ENCODE assay signal across 21 cellular contexts in genomic region chr7:14483663-14484062, GRCh38.
"Had no signal": no experiment of that assay in that cellular context is flagged by ENCODE, and none has a peak within 500 bp of the region (broad histone marks: within the 10 kb centered on the region; RNA-seq: fewer than 3 reads in every experiment).

No MANE protein-coding gene starts in this region.

- H3K9me3 Mint-ChIP-seq: activated CD4-positive, alpha-beta T cell treated with anti-CD3 and anti-CD28 coated beads, Interleukin-2, amount 10 ng/mL, durations not matched to agents 24 days and 14 days; activated CD8-positive, alpha-beta T cell treated with anti-CD3 and anti-CD28 coated beads for 36 hours; activated naive CD8-positive, alpha-beta T cell treated with anti-CD3 and anti-CD28 coated beads, Interleukin-2, amount 10 ng/mL, durations not matched to agents 7 days and 5 days; activated T-helper 17 cell treated with anti-CD3 and anti-CD28 coated beads, Interleukin-2, amount 50 U/mL, for 72 hours; nephron progenitor cell had no signal

- H3K36me3 Mint-ChIP-seq: activated naive CD8-positive, alpha-beta T cell treated with anti-CD3 and anti-CD28 coated beads, Interleukin-2, amount 10 ng/mL, durations not matched to agents 7 days and 5 days had no signal

- DNase-seq: activated CD4-positive, alpha-beta T cell treated with anti-CD3 and anti-CD28 coated beads, Interleukin-2, amount 10 ng/mL, durations not matched to agents 24 days and 14 days; activated CD8-positive, alpha-beta T cell treated with anti-CD3 and anti-CD28 coated beads for 36 hours; activated naive CD4-positive, alpha-beta T cell; activated naive CD8-positive, alpha-beta T cell treated with anti-CD3 and anti-CD28 coated beads, Interleukin-2, amount 10 ng/mL, durations not matched to agents 7 days and 5 days; activated T-cell treated with anti-CD3 and anti-CD28 coated beads, Interleukin-2, amount 50 U/mL, for 1 hour; amygdala; body of pancreas; caudate nucleus; colonic mucosa; left colon; midbrain; nephron progenitor cell; nucleus accumbens; spleen; stimulated activated naive CD4-positive, alpha-beta T cell; T1000; thyroid gland had no signal

- H3K4me1 Mint-ChIP-seq: activated CD4-positive, alpha-beta T cell treated with anti-CD3 and anti-CD28 coated beads, Interleukin-2, amount 10 ng/mL, durations not matched to agents 24 days and 14 days; activated naive CD8-positive, alpha-beta T cell treated with anti-CD3 and anti-CD28 coated beads, Interleukin-2, amount 10 ng/mL, durations not matched to agents 7 days and 5 days; activated T-helper 17 cell treated with anti-CD3 and anti-CD28 coated beads, Interleukin-2, amount 50 U/mL, for 72 hours; nephron progenitor cell had no signal

- ATAC-seq: activated CD8-positive, alpha-beta T cell treated with anti-CD3 and anti-CD28 coated beads for 36 hours; activated T-helper 17 cell treated with anti-CD3 and anti-CD28 coated beads, Interleukin-2, amount 50 U/mL, for 72 hours; body of pancreas; esophagus mucosa; left colon had no signal

- H3K27me3 Mint-ChIP-seq: activated CD4-positive, alpha-beta T cell treated with anti-CD3 and anti-CD28 coated beads, Interleukin-2, amount 10 ng/mL, durations not matched to agents 24 days and 14 days; activated CD8-positive, alpha-beta T cell treated with anti-CD3 and anti-CD28 coated beads for 36 hours; activated naive CD8-positive, alpha-beta T cell treated with anti-CD3 and anti-CD28 coated beads, Interleukin-2, amount 10 ng/mL, durations not matched to agents 7 days and 5 days had no signal

- H3K27ac ChIP-seq: body of pancreas, colonic mucosa, hepatocyte, spleen, thyroid gland had no signal

- H3K4me3 ChIP-seq: body of pancreas, colonic mucosa, hepatocyte, lung, spleen, thyroid gland had no signal

- H3K4me3 Mint-ChIP-seq: activated CD4-positive, alpha-beta T cell treated with anti-CD3 and anti-CD28 coated beads, Interleukin-2, amount 10 ng/mL, durations not matched to agents 24 days and 14 days; activated CD8-positive, alpha-beta T cell treated with anti-CD3 and anti-CD28 coated beads for 36 hours; activated naive CD8-positive, alpha-beta T cell treated with anti-CD3 and anti-CD28 coated beads, Interleukin-2, amount 10 ng/mL, durations not matched to agents 7 days and 5 days; activated T-helper 17 cell treated with anti-CD3 and anti-CD28 coated beads, Interleukin-2, amount 50 U/mL, for 72 hours; nephron progenitor cell had no signal

- H3K27ac Mint-ChIP-seq: activated CD4-positive, alpha-beta T cell treated with anti-CD3 and anti-CD28 coated beads, Interleukin-2, amount 10 ng/mL, durations not matched to agents 24 days and 14 days; activated CD8-positive, alpha-beta T cell treated with anti-CD3 and anti-CD28 coated beads for 36 hours; activated naive CD8-positive, alpha-beta T cell treated with anti-CD3 and anti-CD28 coated beads, Interleukin-2, amount 10 ng/mL, durations not matched to agents 7 days and 5 days; activated T-helper 17 cell treated with anti-CD3 and anti-CD28 coated beads, Interleukin-2, amount 50 U/mL, for 72 hours had no signal
